In genomic region chr16:14322186-14322585, GRCh38 we compare ENCODE assay signal across 2 cellular contexts.
TF ChIP-seq lines count a peak whose summit lies in the region.

No MANE protein-coding gene starts in this region.

TF ChIP-seq in GM23338, 12 proteins besides CTCF, POLR2A, EP300 and RAD21:
- TF ChIP-seq POLR2AphosphoS5 (IDR thresholded peaks at IDR 0.05; ENCODE audit: low read depth): no peak
- TF ChIP-seq ZNF114 (CRISPR knock-in tag; IDR thresholded peaks at IDR 0.05): no peak
TF ChIP-seq in GM23338: peak in this region for 0.

TF ChIP-seq in H1, 55 proteins besides CTCF, POLR2A, EP300 and RAD21:
- TF ChIP-seq CREB1 (IDR thresholded peaks at IDR 0.05) (no peak), TAF7 (optimal IDR thresholded peaks at IDR 0.05; ENCODE audit: borderline replicate concordance, low read depth, low read length) (no peak), JUND (IDR thresholded peaks at IDR 0.05; ENCODE audit: low read length) (no peak)
